In genomic region chr12:44295958-44296623, GRCh38 we compare ENCODE assay signal across 27 cellular contexts.
"Had no signal": no experiment of that assay in that cellular context is flagged by ENCODE, and none has a peak within 500 bp of the region (broad histone marks: within the 10 kb centered on the region; RNA-seq: fewer than 3 reads in every experiment).

No MANE protein-coding gene starts in this region.

- H3K27ac Mint-ChIP-seq: activated B cell treated with CpG ODN at 0.5 μM for 24 hours; activated CD4-positive, alpha-beta T cell treated with anti-CD3 and anti-CD28 coated beads, Interleukin-2, amount 10 ng/mL, durations not matched to agents 24 days and 14 days; activated CD8-positive, alpha-beta memory T cell treated with anti-CD3 and anti-CD28 coated beads, Interleukin-2, amount 10 ng/mL, durations not matched to agents 7 days and 5 days; activated naive CD4-positive, alpha-beta T cell treated with anti-CD3 and anti-CD28 coated beads, Interleukin-2, amount 50 U/mL, for 72 hours; activated naive CD8-positive, alpha-beta T cell treated with anti-CD3 and anti-CD28 coated beads, Interleukin-2, amount 50 U/mL, for 24 hours; activated T-cell treated with anti-CD3 and anti-CD28 coated beads, Interleukin-2, amount 50 U/mL, for 24 hours; activated T-helper 1 cell treated with anti-CD3 and anti-CD28 coated beads, Interleukin-12 subunit alpha, Interleukin-12 subunit beta, Interleukin-2, Interleukin-4 antibody, amounts not matched to agents 30 ng/mL and 10 ng/mL and 1 ng/mL, durations not matched to agents 14 hours and 24 hours and 36 hours; T-cell had no signal

- H3K4me3 ChIP-seq: ascending aorta, body of pancreas, SK-N-MC had no signal

- H3K27ac ChIP-seq: ascending aorta, body of pancreas, SK-N-MC had no signal

- DNase-seq: activated B cell treated with CpG ODN at 0.5 μM for 24 hours; activated CD4-positive, alpha-beta T cell treated with anti-CD3 and anti-CD28 coated beads for 1 hour; activated CD4-positive, alpha-beta T cell treated with anti-CD3 and anti-CD28 coated beads, Interleukin-2, amount 10 ng/mL, durations not matched to agents 24 days and 14 days; activated CD4-positive, alpha-beta T cell treated with anti-CD3 and anti-CD28 coated beads, Interleukin-2, amount 50 U/mL, for 48 hours; activated CD8-positive, alpha-beta memory T cell treated with anti-CD3 and anti-CD28 coated beads, Interleukin-2, amount 10 ng/mL, durations not matched to agents 7 days and 5 days; activated effector memory CD4-positive, alpha-beta T cell treated with Interleukin-2 at 50 U/mL for 16 hours; activated naive CD4-positive, alpha-beta T cell treated with Interleukin-2 at 50 U/mL for 16 hours; activated naive CD8-positive, alpha-beta T cell treated with anti-CD3 and anti-CD28 coated beads, Interleukin-2, amount 50 U/mL, for 24 hours; activated T-cell treated with anti-CD3 and anti-CD28 coated beads, Interleukin-2, amount 50 U/mL, for 24 hours; amniotic stem cell; body of pancreas; central memory CD4-positive, alpha-beta T cell; KG1; NCI-H1092; NCI-H1417; NCI-H1930; NCI-H2171; NCI-H2227 treated with DMSO at 0.1 percent for 48 hours; NCI-H526 treated with DMSO at 0.1 percent for 48 hours; NCI-H82; T-cell; T-helper 2 cell; T1000 had no signal

- H3K27me3 Mint-ChIP-seq: activated B cell treated with CpG ODN at 0.5 μM for 24 hours; activated CD4-positive, alpha-beta T cell treated with anti-CD3 and anti-CD28 coated beads, Interleukin-2, amount 10 ng/mL, durations not matched to agents 24 days and 14 days; activated CD8-positive, alpha-beta memory T cell treated with anti-CD3 and anti-CD28 coated beads, Interleukin-2, amount 10 ng/mL, durations not matched to agents 7 days and 5 days; activated naive CD8-positive, alpha-beta T cell treated with anti-CD3 and anti-CD28 coated beads, Interleukin-2, amount 50 U/mL, for 24 hours; activated T-cell treated with anti-CD3 and anti-CD28 coated beads, Interleukin-2, amount 50 U/mL, for 24 hours; T-cell had no signal

- H3K4me3 Mint-ChIP-seq: activated B cell treated with CpG ODN at 0.5 μM for 24 hours; activated CD4-positive, alpha-beta T cell treated with anti-CD3 and anti-CD28 coated beads, Interleukin-2, amount 10 ng/mL, durations not matched to agents 24 days and 14 days; activated CD8-positive, alpha-beta memory T cell treated with anti-CD3 and anti-CD28 coated beads, Interleukin-2, amount 10 ng/mL, durations not matched to agents 7 days and 5 days; activated naive CD8-positive, alpha-beta T cell treated with anti-CD3 and anti-CD28 coated beads, Interleukin-2, amount 50 U/mL, for 24 hours; activated T-cell treated with anti-CD3 and anti-CD28 coated beads, Interleukin-2, amount 50 U/mL, for 24 hours; activated T-helper 1 cell treated with anti-CD3 and anti-CD28 coated beads, Interleukin-12 subunit alpha, Interleukin-12 subunit beta, Interleukin-2, Interleukin-4 antibody, amounts not matched to agents 30 ng/mL and 10 ng/mL and 1 ng/mL, durations not matched to agents 14 hours and 24 hours and 36 hours; T-cell had no signal

- H3K4me1 Mint-ChIP-seq: T-cell had no signal

- H3K27me3 ChIP-seq: ascending aorta, body of pancreas had no signal

- H3K36me3 ChIP-seq: ascending aorta had no signal

- H3K4me1 ChIP-seq: ascending aorta, body of pancreas had no signal

- ATAC-seq: activated CD8-positive, alpha-beta memory T cell treated with anti-CD3 and anti-CD28 coated beads, Interleukin-2, amount 10 ng/mL, durations not matched to agents 7 days and 5 days; activated naive CD4-positive, alpha-beta T cell treated with anti-CD3 and anti-CD28 coated beads, Interleukin-2, amount 50 U/mL, for 72 hours; activated naive CD8-positive, alpha-beta T cell treated with anti-CD3 and anti-CD28 coated beads, Interleukin-2, amount 50 U/mL, for 24 hours; body of pancreas; T-cell had no signal
